Comparison of ENCODE assay signal across 8 cellular contexts in the genomic region with DNA sequence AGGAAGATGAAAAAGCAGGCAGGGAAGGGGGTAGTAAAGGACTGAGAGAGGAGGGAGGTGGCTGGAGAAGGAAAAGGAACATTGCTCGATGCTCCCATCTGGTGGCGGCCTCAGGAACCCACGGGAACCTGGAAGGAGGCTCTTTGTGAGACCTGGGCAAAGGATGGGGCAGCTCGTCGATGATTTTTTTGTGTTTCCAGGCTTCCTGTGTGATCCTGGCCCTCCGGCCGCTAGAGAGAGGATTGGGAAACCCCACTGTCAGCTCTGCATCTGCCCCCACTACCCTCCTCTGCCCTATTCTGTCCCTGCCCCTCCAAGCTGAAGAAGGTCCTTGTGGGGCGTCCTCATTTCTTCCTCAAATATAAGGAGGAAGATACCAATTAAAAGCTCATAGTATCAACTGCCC. TPM values are rescaled to one million over a fixed set of nuclear protein-coding genes. Genes with fewer than 3 reads are reported as not detected.
A peak's percentile ranks its signal among the peaks of the same experiment; 100 is the strongest.
DNase-seq lines count a peak whose midpoint lies in the region; ATAC-seq, FAIRE-seq and TF ChIP-seq lines count a peak whose summit lies in the region.

No MANE protein-coding gene starts in this region.

- H3K9me3 ChIP-seq in MM.1S (replicated peaks; ENCODE audit: insufficient read depth, low read length) (no peaks in the 10 kb centered on the region), SJCRH30 (replicated peaks) (no peaks in the 10 kb centered on the region), heart left ventricle (no peaks in the 10 kb centered on the region)

- intact Hi-C loops in heart left ventricle (cut with DNase I), result loop anchor here (1.0 to 10.0 kb wide), 9 partner anchors 25 to 360 kb away; a partner anchor contains a TSS

- 14 to 19% (median 15%) methylated on average over 8 of the region's 8 CpGs for WGBS in heart left ventricle, 4 donors

- no peaks in the 10 kb centered on the region for H3K9me2 ChIP-seq in MM.1S (replicated peaks; ENCODE audit: insufficient read depth, low read length)

- no peak overlapping the region for H3K9ac ChIP-seq in MM.1S (ENCODE audit: low read length)

- no peaks in the 10 kb centered on the region for H3K36me3 Mint-ChIP-seq in activated naive CD8-positive, alpha-beta T cell treated with anti-CD3 and anti-CD28 coated beads, Interleukin-2, amount 50 U/mL, for 24 hours (ENCODE audit: low read depth)

- H3K27ac Mint-ChIP-seq in activated naive CD8-positive, alpha-beta T cell treated with anti-CD3 and anti-CD28 coated beads, Interleukin-2, amount 50 U/mL, for 24 hours, result no peak overlapping the region

- no peaks in the 10 kb centered on the region for H3K4me1 Mint-ChIP-seq in activated naive CD8-positive, alpha-beta T cell treated with anti-CD3 and anti-CD28 coated beads, Interleukin-2, amount 50 U/mL, for 24 hours

- no peak overlapping the region for H2AFZ ChIP-seq in MM.1S (ENCODE audit: low read length)

- no peaks in the 10 kb centered on the region for H3K27me3 Mint-ChIP-seq in activated naive CD8-positive, alpha-beta T cell treated with anti-CD3 and anti-CD28 coated beads, Interleukin-2, amount 50 U/mL, for 24 hours

- H3K4me3 Mint-ChIP-seq in activated naive CD8-positive, alpha-beta T cell treated with anti-CD3 and anti-CD28 coated beads, Interleukin-2, amount 50 U/mL, for 24 hours, result no peak overlapping the region

- no peaks in the 10 kb centered on the region for H3F3A ChIP-seq in MM.1S (ENCODE audit: insufficient read depth, low read length)

- no peaks in the 10 kb centered on the region for H3K4me1 ChIP-seq in MM.1S (ENCODE audit: low read length)
- no peaks in the 10 kb centered on the region for H3K4me1 ChIP-seq in SJCRH30
- H3K4me1 ChIP-seq in heart left ventricle, result peaks cover 0 to 20% (median 6%) of the 10 kb centered on the region in 12 donors

- no peaks in the 10 kb centered on the region for H4K20me1 ChIP-seq in MM.1S (ENCODE audit: insufficient read depth, low read length)

- peak; percentile 81 for TF ChIP-seq CTCF in MM.1S (IDR thresholded peaks at IDR 0.05; ENCODE audit: low read length)
- TF ChIP-seq CTCF in heart left ventricle (IDR thresholded peaks at IDR 0.05), result peak; percentile 55 to 87 (median 79)

- DNase-seq in MM.1S, result peak; percentile 58
- peak; percentile 52 to 83 for DNase-seq in SJCRH30
- DNase-seq in activated naive CD8-positive, alpha-beta T cell treated with anti-CD3 and anti-CD28 coated beads, Interleukin-2, amount 50 U/mL, for 24 hours, result peak; percentile 61
- peak; percentile 49 to 81 (median 60) for DNase-seq in heart left ventricle
- DNase-seq in retina, result peak; percentile 90

- H3K36me3 ChIP-seq in MM.1S (replicated peaks; ENCODE audit: insufficient read depth, low read length) (no peaks in the 10 kb centered on the region), SJCRH30 (no peaks in the 10 kb centered on the region), heart left ventricle (no peaks in the 10 kb centered on the region)

- H3K79me2 ChIP-seq in MM.1S (ENCODE audit: low read length), result no peaks in the 10 kb centered on the region

- no peak overlapping the region for H3K4me3 ChIP-seq in MM.1S (ENCODE audit: low read length)
- no peak overlapping the region for H3K4me3 ChIP-seq in SJCRH30
- no peak overlapping the region for H3K4me3 ChIP-seq in heart left ventricle

- no peak overlapping the region for H3K4me2 ChIP-seq in MM.1S (ENCODE audit: low read depth, low read length)

- no peak for TF ChIP-seq POLR2A in heart left ventricle (IDR thresholded peaks at IDR 0.05)

- peak; percentile 86 for FAIRE-seq in G401.6 (lab: Jason Lieb, UNC)

- H3K27me3 ChIP-seq in MM.1S (replicated peaks; ENCODE audit: insufficient read depth, low read length), result no peaks in the 10 kb centered on the region
- no peaks in the 10 kb centered on the region for H3K27me3 ChIP-seq in SJCRH30
- no peaks in the 10 kb centered on the region for H3K27me3 ChIP-seq in heart left ventricle

- no peaks in the 10 kb centered on the region for H3K9me3 Mint-ChIP-seq in activated naive CD8-positive, alpha-beta T cell treated with anti-CD3 and anti-CD28 coated beads, Interleukin-2, amount 50 U/mL, for 24 hours

- no peak overlapping the region for H3K27ac ChIP-seq in MM.1S (ENCODE audit: low read length)
- no peak overlapping the region for H3K27ac ChIP-seq in SJCRH30
- no peak overlapping the region for H3K27ac ChIP-seq in heart left ventricle

- peak; percentile 51 for ATAC-seq in activated naive CD8-positive, alpha-beta T cell treated with anti-CD3 and anti-CD28 coated beads, Interleukin-2, amount 50 U/mL, for 24 hours
- ATAC-seq in heart left ventricle (peak in 3 of 4 donors; percentile 47 to 73 (median 57)), HG03571 (IDR thresholded peaks at IDR 0.05; ENCODE audit: unreplicated experiment) (no peak), GM21390 (IDR thresholded peaks at IDR 0.05; ENCODE audit: unreplicated experiment) (no peak)

RNA-seq across cellular contexts. Expression of a gene that starts 6.6 kb away (rescaled TPM):
- 0.13 TPM in 1 of 2 replicates, not detected in the other for total RNA-seq in SJCRH30 (2014; rRNA removed; shearing (Covaris generic))
- under 1 TPM in 7 of 9 donors, not detected in 2; 0.12 to 0.75 (median 0.29) TPM for total RNA-seq in heart left ventricle
- under 1 TPM; 0.08 to 0.23 TPM for polyA plus RNA-seq in heart left ventricle

RNA-seq across cellular contexts. Expression of a gene that starts 24.2 kb away (rescaled TPM):
- 10.8 and 12.4 TPM in 2 replicates for total RNA-seq in SJCRH30 (2014; rRNA removed; shearing (Covaris generic))
- total RNA-seq in heart left ventricle, result 100 to 1,000 TPM in 4 of 9 donors, 10 to 100 TPM in 5; 38.3 to 136 (median 88.7) TPM
- 10 to 100 TPM; 22.2 to 34.2 TPM for polyA plus RNA-seq in heart left ventricle

Comparison
In these comparisons a context has a peak if more than half of its experiments do, and no peak if none do; other contexts are left out.
1. ATAC-seq: peak in activated naive CD8-positive, alpha-beta T cell treated with anti-CD3 and anti-CD28 coated beads, Interleukin-2, amount 50 U/mL, for 24 hours (single experiment) and heart left ventricle (3 of 4); none in HG03571 (single experiment) and GM21390 (single experiment).
2. Peak in every context shown above with its lines, with median percentiles within 50 percentile points of each other: DNase-seq.